8 cellular contexts compared by ENCODE assay signal in genomic region chr10:49407552-49408137, GRCh38. TPM values are rescaled to one million over a fixed set of nuclear protein-coding genes. Genes with fewer than 3 reads are reported as not detected.
DNase-seq lines count a peak whose midpoint lies in the region; ATAC-seq and TF ChIP-seq lines count a peak whose summit lies in the region.

No MANE protein-coding gene starts in this region.

- H3K27me3 ChIP-seq in mesenchymal stem cell (ENCODE audit: control insufficient read depth in 1 of 2, insufficient read depth in 1 of 2, low read length in 2 of 2) = peaks cover 66 to 96% of the 10 kb centered on the region in 2 experiments

- H2BK5ac ChIP-seq in mesenchymal stem cell (ENCODE audit: low read depth, low read length, poor library complexity, severe bottlenecking) = no peak overlapping the region

- WGBS in mesenchymal stem cell = 0% methylated on average over 2 of the region's 2 CpGs

- no peak overlapping the region for H3K4me3 Mint-ChIP-seq in HFFc6

- no peak overlapping the region for H2BK120ac ChIP-seq in mesenchymal stem cell (ENCODE audit: low read depth, low read length)

- no peak overlapping the region for H2AK5ac ChIP-seq in mesenchymal stem cell (ENCODE audit: low read length, severe bottlenecking)

- H2BK12ac ChIP-seq in mesenchymal stem cell (ENCODE audit: low read length in 2 of 2) = no peak overlapping the region

- H3K9me3 ChIP-seq in mesenchymal stem cell (ENCODE audit: control insufficient read depth, low read length) = no peaks in the 10 kb centered on the region

- no peak for ATAC-seq in HG03520 (IDR thresholded peaks at IDR 0.05; ENCODE audit: unreplicated experiment)

- H3K36me3 ChIP-seq in mesenchymal stem cell (ENCODE audit: control insufficient read depth in 1 of 2, insufficient read depth in 2 of 2, low read depth in 1 of 2, low read length in 2 of 2) = no peaks in the 10 kb centered on the region

- no peak overlapping the region for H2AFZ ChIP-seq in mesenchymal stem cell (ENCODE audit: low read depth, low read length)

- no peaks in the 10 kb centered on the region for H3K9me3 Mint-ChIP-seq in HFFc6

- H3K4me2 ChIP-seq in mesenchymal stem cell (ENCODE audit: low read length, poor library complexity, severe bottlenecking) = no peak overlapping the region

- TF ChIP-seq CTCF in HFFc6 (IDR thresholded peaks at IDR 0.05) = peak; percentile 95

- H3K4me1 ChIP-seq in mesenchymal stem cell (ENCODE audit: control insufficient read depth, insufficient read depth, low read depth, low read length) = peaks cover 2% of the 10 kb centered on the region

- H3K27ac ChIP-seq in mesenchymal stem cell (ENCODE audit: low read length, poor library complexity, severe bottlenecking) = no peak overlapping the region

- no peak overlapping the region for H3K4me3 ChIP-seq in mesenchymal stem cell (ENCODE audit: insufficient read depth in 1 of 2, low read depth in 1 of 2, low read length in 2 of 2)

- no peak overlapping the region for H4K91ac ChIP-seq in mesenchymal stem cell (ENCODE audit: low read length)

- DNase-seq in DMS53 treated with DMSO at 0.1 percent for 48 hours (lab: John Stamatoyannopoulos, UW; ENCODE audit: unreplicated experiment) (peak; percentile 27), HFFc6 (peak; percentile 72), NCI-H526 (lab: John Stamatoyannopoulos, UW) (peak; percentile 17 to 76), ecto neural progenitor cell (ENCODE audit: low spot score) (peak; percentile 83), mesenchymal stem cell (peak; percentile 70)
- peak; percentile 80 to 81 for DNase-seq in activated CD4-positive, alpha-beta T cell treated with anti-CD3 and anti-CD28 coated beads, Interleukin-2, amount 50 U/mL, for 48 hours
- DNase-seq in stimulated activated CD8-positive, alpha-beta memory T cell treated with anti-CD3 and anti-CD28 coated beads, Interleukin-15, amount 100 ng/mL, for 4 hours (ENCODE audit: low read depth in 2 of 2) = peak; percentile 31 to 36

- no peak overlapping the region for H2BK15ac ChIP-seq in mesenchymal stem cell (ENCODE audit: low read depth, poor library complexity, severe bottlenecking)

- no peak overlapping the region for H3K23ac ChIP-seq in mesenchymal stem cell (ENCODE audit: low read length in 2 of 2)

- H3K36me3 Mint-ChIP-seq in HFFc6 (ENCODE audit: low read depth) = no peaks in the 10 kb centered on the region

- H3K14ac ChIP-seq in mesenchymal stem cell (ENCODE audit: low read length in 2 of 2) = no peak overlapping the region

- H3K4me1 Mint-ChIP-seq in HFFc6 (ENCODE audit: low read depth) = no peaks in the 10 kb centered on the region

- H3K4ac ChIP-seq in mesenchymal stem cell (ENCODE audit: low read depth in 1 of 2, low read length in 2 of 2) = no peak overlapping the region

- H3K27ac Mint-ChIP-seq in HFFc6 = no peak overlapping the region

- no peak overlapping the region for H3K18ac ChIP-seq in mesenchymal stem cell (ENCODE audit: low read depth in 1 of 2, low read length in 2 of 2)

- H3K27me3 Mint-ChIP-seq in HFFc6 (ENCODE audit: insufficient read depth) = peaks cover 60% of the 10 kb centered on the region

- H3K79me1 ChIP-seq in mesenchymal stem cell (replicated peaks; ENCODE audit: low read length, poor library complexity, severe bottlenecking) = no peaks in the 10 kb centered on the region

- H3K9ac ChIP-seq in mesenchymal stem cell (ENCODE audit: low read length) = no peak overlapping the region

- H4K8ac ChIP-seq in mesenchymal stem cell (ENCODE audit: low read length) = no peak overlapping the region

RNA-seq across cellular contexts. Expression of gene DRGX, which starts 11.8 kb away (rescaled TPM):
- total RNA-seq in HFFc6 (2021; fragmentation: NEBNext Ultra II Directional; extraction: Animal tissue kit (Norgen Biotek cat#: 25700)) = under 1 TPM in 5 of 6 experiments, not detected in 1; 0.10 to 0.35 (median 0.14) TPM
- not detected for polyA plus RNA-seq in mesenchymal stem cell (2013, experiment 1 of 2)
- not detected for polyA plus RNA-seq in mesenchymal stem cell (2013, experiment 2 of 2)

Comparison
In these comparisons a context has a peak if more than half of its experiments do, and no peak if none do; other contexts are left out.
1. DNase-seq: peak in every context shown above with its lines; median percentile 83 in ecto neural progenitor cell; 80 in activated CD4-positive, alpha-beta T cell treated with anti-CD3 and anti-CD28 coated beads, Interleukin-2, amount 50 U/mL, for 48 hours; 72 in HFFc6; 70 in mesenchymal stem cell; 46 in NCI-H526; 34 in stimulated activated CD8-positive, alpha-beta memory T cell treated with anti-CD3 and anti-CD28 coated beads, Interleukin-15, amount 100 ng/mL, for 4 hours; 27 in DMS53 treated with DMSO at 0.1 percent for 48 hours.